1 cellular context compared by ENCODE assay signal in the genomic region with DNA sequence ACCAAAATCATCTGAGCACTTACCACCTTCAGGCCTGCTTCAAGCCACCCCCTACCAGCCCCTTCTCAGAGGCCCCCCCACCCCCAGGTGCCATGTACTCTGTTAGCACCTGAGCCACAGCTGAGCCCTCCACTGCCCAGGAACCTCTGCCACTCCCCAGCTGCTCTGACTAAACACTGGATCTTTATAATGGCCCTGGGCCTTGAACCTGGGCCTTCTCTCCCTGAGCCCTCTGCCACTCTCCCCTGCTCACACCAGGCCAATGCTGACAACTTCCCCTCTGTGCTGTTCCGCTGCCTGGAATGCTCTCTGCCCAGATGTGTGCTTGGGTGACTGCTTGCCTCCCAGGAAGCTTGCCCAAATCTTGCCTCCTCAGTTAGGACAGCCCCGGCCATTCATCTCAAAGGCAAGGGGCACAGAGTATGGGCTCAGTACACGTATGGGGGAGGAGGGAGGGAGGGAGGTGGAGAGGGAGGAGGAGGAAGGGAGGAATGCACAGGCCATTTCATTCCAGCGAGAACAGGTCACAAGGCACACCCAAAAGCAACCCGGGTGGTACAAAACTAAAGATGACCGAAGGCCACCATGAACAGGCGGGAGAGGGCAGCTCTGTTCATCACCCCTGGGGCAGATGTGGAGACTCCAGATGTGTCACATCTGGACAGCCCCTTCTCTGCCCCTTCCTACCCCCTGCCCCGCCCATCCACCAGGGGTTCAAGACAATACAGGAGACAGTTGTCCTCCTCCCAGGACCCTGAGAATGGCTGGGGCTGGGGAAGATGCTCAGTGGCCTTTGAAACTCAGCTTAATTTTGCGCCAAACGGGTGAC.
TF ChIP-seq lines count a peak whose summit lies in the region.

No MANE protein-coding gene starts in this region.

TF ChIP-seq in HCT116, 20 proteins besides CTCF, POLR2A, EP300 and RAD21:
- TF ChIP-seq SP1 (IDR thresholded peaks at IDR 0.05; ENCODE audit: low read depth): no peak
- TF ChIP-seq EZH2phosphoT487 (IDR thresholded peaks at IDR 0.05; ENCODE audit: borderline replicate concordance): no peak
- no peak for TF ChIP-seq JUND (IDR thresholded peaks at IDR 0.05)
- TF ChIP-seq TCF7L2 (IDR thresholded peaks at IDR 0.05; ENCODE audit: borderline replicate concordance, extremely low read depth, insufficient read depth, insufficient read length): no peak
- no peak for TF ChIP-seq POLR2AphosphoS5 (IDR thresholded peaks at IDR 0.05; ENCODE audit: low read depth, low read length)
- no peak for TF ChIP-seq ZNF274 (IDR thresholded peaks at IDR 0.05; ENCODE audit: low read depth, low read length)
- TF ChIP-seq FOSL1 (IDR thresholded peaks at IDR 0.05; ENCODE audit: low read depth): no peak
- TF ChIP-seq ELF1 (IDR thresholded peaks at IDR 0.05; ENCODE audit: borderline replicate concordance, low read depth): no peak
- TF ChIP-seq, protein P1, sequence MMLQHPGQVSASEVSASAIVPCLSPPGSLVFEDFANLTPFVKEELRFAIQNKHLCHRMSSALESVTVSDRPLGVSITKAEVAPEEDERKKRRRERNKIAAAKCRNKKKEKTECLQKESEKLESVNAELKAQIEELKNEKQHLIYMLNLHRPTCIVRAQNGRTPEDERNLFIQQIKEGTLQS (IDR thresholded peaks at IDR 0.05): no peak
- TF ChIP-seq, protein P2, sequence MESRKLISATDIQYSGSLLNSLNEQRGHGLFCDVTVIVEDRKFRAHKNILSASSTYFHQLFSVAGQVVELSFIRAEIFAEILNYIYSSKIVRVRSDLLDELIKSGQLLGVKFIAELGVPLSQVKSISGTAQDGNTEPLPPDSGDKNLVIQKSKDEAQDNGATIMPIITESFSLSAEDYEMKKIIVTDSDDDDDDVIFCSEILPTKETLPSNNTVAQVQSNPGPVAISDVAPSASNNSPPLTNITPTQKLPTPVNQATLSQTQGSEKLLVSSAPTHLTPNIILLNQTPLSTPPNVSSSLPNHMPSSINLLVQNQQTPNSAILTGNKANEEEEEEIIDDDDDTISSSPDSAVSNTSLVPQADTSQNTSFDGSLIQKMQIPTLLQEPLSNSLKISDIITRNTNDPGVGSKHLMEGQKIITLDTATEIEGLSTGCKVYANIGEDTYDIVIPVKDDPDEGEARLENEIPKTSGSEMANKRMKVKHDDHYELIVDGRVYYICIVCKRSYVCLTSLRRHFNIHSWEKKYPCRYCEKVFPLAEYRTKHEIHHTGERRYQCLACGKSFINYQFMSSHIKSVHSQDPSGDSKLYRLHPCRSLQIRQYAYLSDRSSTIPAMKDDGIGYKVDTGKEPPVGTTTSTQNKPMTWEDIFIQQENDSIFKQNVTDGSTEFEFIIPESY (IDR thresholded peaks at IDR 0.05; ENCODE audit: extremely low read depth, insufficient replicate concordance, low read length): no peak
